Comparison of ENCODE assay signal across 12 cellular contexts in the genomic region with DNA sequence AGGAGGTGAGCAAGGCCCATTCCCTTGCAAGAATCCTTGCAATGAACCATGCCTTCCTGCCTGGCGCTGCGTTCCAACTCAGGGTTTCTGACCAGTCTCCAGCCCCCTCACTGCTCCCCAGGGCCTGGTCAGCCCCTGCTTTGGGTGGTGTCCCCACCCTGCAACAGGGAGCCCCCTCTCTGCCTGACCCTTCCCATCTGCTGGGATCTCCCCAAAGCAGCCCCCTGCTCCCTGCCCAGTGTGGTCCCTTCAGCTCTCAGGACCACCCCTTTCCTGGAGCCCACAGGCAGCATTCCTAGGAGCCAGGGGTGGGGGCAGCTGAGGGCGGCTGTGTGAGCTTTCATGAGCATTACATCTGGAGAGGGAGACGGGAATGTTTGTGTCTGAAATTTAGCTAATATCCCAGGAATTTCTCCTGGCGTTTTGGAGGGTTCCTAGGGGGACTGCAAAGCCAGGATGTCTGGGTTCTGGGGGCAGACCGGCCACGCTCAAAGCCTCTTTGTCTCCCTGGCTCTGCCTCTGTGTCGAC.
"Had no signal": no experiment of that assay in that cellular context is flagged by ENCODE, and none has a peak within 500 bp of the region (broad histone marks: within the 10 kb centered on the region; RNA-seq: fewer than 3 reads in every experiment).

No MANE protein-coding gene starts in this region.

- FAIRE-seq: endometrium had no signal

- H3K4me1 ChIP-seq: parathyroid adenoma had no signal

- H3K9ac ChIP-seq: parathyroid adenoma had no signal

- H2AFZ ChIP-seq: parathyroid adenoma had no signal

- H3K27me3 ChIP-seq: dorsolateral prefrontal cortex, esophagus muscularis mucosa, upper lobe of left lung had no signal

- DNase-seq: activated B cell treated with CpG ODN at 0.5 μM for 24 hours; activated CD4-positive, alpha-beta T cell treated with anti-CD3 and anti-CD28 coated beads, Interleukin-2, amount 10 ng/mL, durations not matched to agents 24 days and 14 days; activated gamma-delta T cell; amygdala; T-helper 17 cell had no signal

- ATAC-seq: left lobe of liver, T-helper 17 cell had no signal

- H3K4me3 ChIP-seq: dorsolateral prefrontal cortex, esophagus muscularis mucosa, skin epidermis, upper lobe of left lung had no signal

- H3K9me3 ChIP-seq: esophagus muscularis mucosa, upper lobe of left lung had no signal

- H3K79me2 ChIP-seq: parathyroid adenoma had no signal

- H3K36me3 ChIP-seq: esophagus muscularis mucosa, upper lobe of left lung had no signal

- H3K27ac ChIP-seq: dorsolateral prefrontal cortex, esophagus muscularis mucosa, parathyroid adenoma, upper lobe of left lung had no signal
